In the genomic region with DNA sequence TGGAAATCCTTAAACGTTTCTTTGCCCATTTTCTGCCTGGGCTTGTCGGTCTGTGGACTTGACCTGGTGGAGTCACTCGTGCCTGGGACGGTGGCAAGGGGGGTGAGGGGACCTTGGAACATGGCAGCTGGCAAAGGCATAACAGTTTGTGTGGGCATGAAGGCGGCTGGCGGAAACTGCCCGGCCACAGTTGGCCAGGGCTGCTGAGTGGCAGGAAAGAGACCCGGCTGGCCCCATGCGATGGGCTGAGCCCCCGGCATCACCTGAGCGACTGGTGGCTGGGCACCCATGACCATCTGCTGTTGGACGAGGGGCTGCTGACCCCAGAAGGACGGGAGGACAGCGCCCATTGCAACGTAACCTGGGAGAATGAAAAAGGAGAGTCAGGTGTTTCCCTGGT, we compare ENCODE assay signal across 30 cellular contexts. TPM values are rescaled to one million over a fixed set of nuclear protein-coding genes. Genes with fewer than 3 reads are reported as not detected.
"Had no signal": no experiment of that assay in that cellular context is flagged by ENCODE, and none has a peak within 500 bp of the region (broad histone marks: within the 10 kb centered on the region; RNA-seq: fewer than 3 reads in every experiment).

No MANE protein-coding gene starts in this region.

- DNase-seq: stimulated activated CD4-positive, alpha-beta T cell treated with anti-CD3 and anti-CD28 coated beads, Interleukin-2, amount 100 ng/mL, for 48 hours; stimulated activated CD4-positive, alpha-beta T cell treated with anti-CD3 and anti-CD28 coated beads, Interleukin-4, amount 100 ng/mL, for 1 hour; stimulated activated CD4-positive, alpha-beta T cell treated with anti-CD3 and anti-CD28 coated beads, Interleukin-4, amount 100 ng/mL, for 24 hours; stimulated activated CD4-positive, alpha-beta T cell treated with anti-CD3 and anti-CD28 coated beads, Interleukin-4, amount 100 ng/mL, for 4 hours; stimulated activated CD8-positive, alpha-beta memory T cell treated with anti-CD3 and anti-CD28 coated beads, Interleukin-4, amount 100 ng/mL, for 48 hours; stimulated activated naive B cell treated with anti-CD40 and anti-IgM and Interleukin-4, amounts not matched to agents 10 μg/mL and 1 μg/mL and 100 μg/mL, for 72 hours; stimulated activated naive CD4-positive, alpha-beta T cell; stimulated activated naive CD4-positive, alpha-beta T cell treated with Interleukin-2 at 50 U/mL for 16 hours; stimulated activated naive CD8-positive, alpha-beta T cell treated with anti-CD3 and anti-CD28 coated beads, Interleukin-15, amount 100 ng/mL, for 72 hours; stimulated activated naive CD8-positive, alpha-beta T cell treated with anti-CD3 and anti-CD28 coated beads, Interleukin-15, Interleukin-2, amounts not matched to agents 100 U/mL and 50 U/mL, for 24 hours; stomach; substantia nigra; testis; thyroid gland; tibial artery; transverse colon; trophoblast cell; upper lobe of right lung; uterus had no signal

- H3K27me3 ChIP-seq: stomach, testis, thyroid gland, tibial artery, tibial nerve, transverse colon, upper lobe of left lung, upper lobe of right lung, uterus, vagina had no signal

- H3K4me1 ChIP-seq: stomach, suprapubic skin, testis, thyroid gland, tibial artery, tibial nerve, transverse colon, upper lobe of left lung, upper lobe of right lung, uterus, vagina had no signal

- H3K27ac ChIP-seq: stomach, suprapubic skin, testis, thoracic aorta, thyroid gland, tibial artery, tibial nerve, transverse colon, upper lobe of left lung, upper lobe of right lung, uterus, vagina had no signal

- ATAC-seq: stimulated activated effector memory CD8-positive, alpha-beta T cell treated with anti-CD3 and anti-CD28 coated beads, Interleukin-12 subunit alpha, Interleukin-12 subunit beta, amount 100 ng/mL, for 72 hours; stimulated activated memory B cell treated with anti-CD40 and anti-IgM and Interleukin-4, amounts not matched to agents 10 μg/mL and 1 μg/mL and 100 μg/mL, for 72 hours; stimulated activated naive B cell treated with anti-CD40 and anti-IgM and Interleukin-4, amounts not matched to agents 10 μg/mL and 1 μg/mL and 100 μg/mL, for 72 hours; stimulated activated naive CD8-positive, alpha-beta T cell treated with anti-CD3 and anti-CD28 coated beads, Interleukin-15, amount 100 ng/mL, for 72 hours; stimulated activated naive CD8-positive, alpha-beta T cell treated with anti-CD3 and anti-CD28 coated beads, Interleukin-15, Interleukin-2, amounts not matched to agents 100 U/mL and 50 U/mL, for 24 hours; upper lobe of right lung had no signal

- H3K9me3 ChIP-seq: stomach, suprapubic skin, testis, thoracic aorta, thyroid gland, tibial artery, tibial nerve, transverse colon, upper lobe of left lung, upper lobe of right lung, uterus, vagina had no signal

- H3K4me3 ChIP-seq: stomach, suprapubic skin, testis, thoracic aorta, thyroid gland, tibial artery, tibial nerve, transverse colon, upper lobe of left lung, upper lobe of right lung, uterus, vagina had no signal

- H3K36me3 ChIP-seq: stomach, suprapubic skin, thoracic aorta, thyroid gland, tibial artery, transverse colon, upper lobe of left lung, upper lobe of right lung, uterus, vagina had no signal

RNA-seq across cellular contexts. Expression of a gene that starts 49.3 kb away (rescaled TPM):
- total RNA-seq: stomach, subcutaneous adipose tissue, suprapubic skin, temporal lobe, thoracic aorta, thyroid gland, tibial nerve, transverse colon, upper lobe of right lung, ureter, urinary bladder, uterus, vagina had no signal
